ENCODE assay signal across 16 cellular contexts in the genomic region with DNA sequence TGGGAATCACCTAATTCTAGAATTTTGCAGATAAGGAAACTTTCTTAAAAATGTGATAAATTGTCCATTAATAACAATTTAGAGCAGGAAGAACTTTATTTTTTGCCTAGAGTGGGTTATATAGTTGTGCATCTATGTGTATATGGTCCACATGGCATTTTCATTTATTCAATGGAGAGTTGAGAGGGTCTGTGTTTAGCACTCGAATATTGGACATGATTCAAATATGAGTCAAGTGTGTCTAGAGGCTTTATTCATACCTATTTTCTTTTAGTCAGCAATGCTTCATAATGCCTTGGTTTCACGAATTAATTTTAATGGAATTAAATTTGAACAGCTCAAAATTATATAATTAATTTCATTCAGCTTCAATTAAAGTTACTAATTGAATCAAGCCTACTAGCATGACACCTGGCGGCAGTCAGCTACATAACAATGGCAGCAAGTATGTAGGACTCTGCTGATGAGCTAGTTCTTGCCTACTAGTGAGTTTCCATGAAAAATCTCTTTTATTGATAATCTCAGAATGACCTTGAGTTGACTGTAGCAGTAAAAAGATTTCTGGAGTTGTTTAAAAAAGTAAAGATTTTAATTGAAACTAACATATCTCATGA. TPM values are rescaled to one million over a fixed set of nuclear protein-coding genes. Genes with fewer than 3 reads are reported as not detected.
DNase-seq lines count a peak whose midpoint lies in the region; ATAC-seq and TF ChIP-seq lines count a peak whose summit lies in the region.
"Had no signal": no experiment of that assay in that cellular context is flagged by ENCODE, and none has a peak within 500 bp of the region (broad histone marks: within the 10 kb centered on the region; RNA-seq: fewer than 3 reads in every experiment).

No MANE protein-coding gene starts in this region.

- in situ Hi-C loops in GM13977 (cut with MboI; ENCODE audit: low pct_unique_long_range_greater_than_20kb, low sequenced_read_pairs, unreplicated experiment): no loop called here
- in situ Hi-C loops in brain microvascular endothelial cell (cut with HindIII; ENCODE audit: low pct_ligation_motif_present, low sequenced_read_pairs): no loop called here

- H4K20me1 ChIP-seq in DOHH2 (ENCODE audit: control insufficient read depth, insufficient read depth, low read depth, low read length) (no peaks in the 10 kb centered on the region), MM.1S (ENCODE audit: insufficient read depth, low read length) (no peaks in the 10 kb centered on the region)

- WGBS in testis, 2 donors: 86 to 88% methylated on average over 3 of the region's 3 CpGs

- H3K9me2 ChIP-seq in DOHH2 (replicated peaks; ENCODE audit: control insufficient read depth, low read length): no peaks in the 10 kb centered on the region
- H3K9me2 ChIP-seq in MM.1S (replicated peaks; ENCODE audit: insufficient read depth, low read length): no peaks in the 10 kb centered on the region

- TF ChIP-seq POLR2A in testis (IDR thresholded peaks at IDR 0.05): no peak

- CTCF ChIA-PET in Calu3 (lab: Charles Lee): no interaction called here

- H3F3A ChIP-seq in DOHH2 (ENCODE audit: control insufficient read depth, insufficient read depth) (no peaks in the 10 kb centered on the region), MM.1S (ENCODE audit: insufficient read depth, low read length) (no peaks in the 10 kb centered on the region)

- no peak overlapping the region for H3K4me3 ChIP-seq in DOHH2 (ENCODE audit: low read length)
- H3K4me3 ChIP-seq in MM.1S (ENCODE audit: low read length): no peak overlapping the region
- no peak overlapping the region for H3K4me3 ChIP-seq in brain microvascular endothelial cell (ENCODE audit: low read depth, low read length)
- no peak overlapping the region for H3K4me3 ChIP-seq in testis
- H3K4me3 ChIP-seq: dorsolateral prefrontal cortex, gastroesophageal sphincter, right atrium auricular region, thoracic aorta had no signal

- no peak overlapping the region for H2AFZ ChIP-seq in MM.1S (ENCODE audit: low read length)

- no peaks in the 10 kb centered on the region for H3K36me3 Mint-ChIP-seq in Calu3 (ENCODE audit: insufficient read depth, unreplicated experiment)
- H3K36me3 Mint-ChIP-seq in activated CD4-positive, alpha-beta T cell treated with anti-CD3 and anti-CD28 coated beads, Interleukin-2, amount 10 ng/mL, durations not matched to agents 24 days and 14 days (ENCODE audit: low read depth): peaks cover 65% of the 10 kb centered on the region

- H3K9me3 ChIP-seq in DOHH2 (ENCODE audit: control insufficient read depth, insufficient read depth, low read length): no peaks in the 10 kb centered on the region
- no peaks in the 10 kb centered on the region for H3K9me3 ChIP-seq in MM.1S (replicated peaks; ENCODE audit: insufficient read depth, low read length)
- H3K9me3 ChIP-seq in testis: no peaks in the 10 kb centered on the region
- H3K9me3 ChIP-seq: gastroesophageal sphincter, right atrium auricular region, thoracic aorta had no signal

- BruUV-seq in Calu3 (replicated peaks; lab: Mats Ljungman, UMichigan): no TSS peak

- no peaks in the 10 kb centered on the region for H3K4me1 Mint-ChIP-seq in Calu3 (ENCODE audit: low read depth, unreplicated experiment)
- H3K4me1 Mint-ChIP-seq in activated CD4-positive, alpha-beta T cell treated with anti-CD3 and anti-CD28 coated beads, Interleukin-2, amount 10 ng/mL, durations not matched to agents 24 days and 14 days: peaks cover 43% of the 10 kb centered on the region

- no peak overlapping the region for H3K9ac ChIP-seq in MM.1S (ENCODE audit: low read length)

- TF ChIP-seq CTCF in DOHH2 (IDR thresholded peaks at IDR 0.05; ENCODE audit: low read depth, low read length, poor library complexity, severe bottlenecking): peak; percentile 69
- TF ChIP-seq CTCF in GM13977 (IDR thresholded peaks at IDR 0.05; ENCODE audit: extremely low read depth, insufficient read depth, missing control alignments): peak; percentile 45
- peak; percentile 17; the same call in 1 of the 2 replicates for TF ChIP-seq CTCF in MM.1S (IDR thresholded peaks at IDR 0.05; ENCODE audit: low read length)
- peak; percentile 22 for TF ChIP-seq CTCF in brain microvascular endothelial cell (IDR thresholded peaks at IDR 0.05; ENCODE audit: low read depth, low read length, missing control alignments)
- TF ChIP-seq CTCF in Calu3 (IDR thresholded peaks at IDR 0.05; ENCODE audit: unreplicated experiment): no peak
- no peak for TF ChIP-seq CTCF in testis (IDR thresholded peaks at IDR 0.05)

- H3K4me2 ChIP-seq in DOHH2 (ENCODE audit: low read length) (no peak overlapping the region), MM.1S (ENCODE audit: low read depth, low read length) (no peak overlapping the region)

- H3K79me2 ChIP-seq in DOHH2 (ENCODE audit: control insufficient read depth, low read length) (peaks cover 10% of the 10 kb centered on the region), MM.1S (ENCODE audit: low read length) (peaks cover 97% of the 10 kb centered on the region)

- ATAC-seq in HG03439 (IDR thresholded peaks at IDR 0.05; ENCODE audit: unreplicated experiment): no peak
- ATAC-seq: activated CD8-positive, alpha-beta memory T cell treated with anti-CD3 and anti-CD28 coated beads, Interleukin-2, amount 10 ng/mL, durations not matched to agents 7 days and 5 days; gastroesophageal sphincter had no signal

- peaks cover 7% of the 10 kb centered on the region for H3K4me1 ChIP-seq in DOHH2 (ENCODE audit: control insufficient read depth, low read length)
- H3K4me1 ChIP-seq in MM.1S (ENCODE audit: low read length): peaks cover 11% of the 10 kb centered on the region
- no peaks in the 10 kb centered on the region for H3K4me1 ChIP-seq in testis

- H3K27me3 Mint-ChIP-seq in Calu3 (ENCODE audit: unreplicated experiment): no peaks in the 10 kb centered on the region
- no peaks in the 10 kb centered on the region for H3K27me3 Mint-ChIP-seq in activated CD4-positive, alpha-beta T cell treated with anti-CD3 and anti-CD28 coated beads, Interleukin-2, amount 10 ng/mL, durations not matched to agents 24 days and 14 days
- H3K27me3 Mint-ChIP-seq: activated CD8-positive, alpha-beta memory T cell treated with anti-CD3 and anti-CD28 coated beads, Interleukin-2, amount 10 ng/mL, durations not matched to agents 7 days and 5 days had no signal

- H3K36me3 ChIP-seq in DOHH2 (ENCODE audit: control insufficient read depth, low read length): peaks cover 3% of the 10 kb centered on the region; the same call in 1 of the 2 replicates
- H3K36me3 ChIP-seq in MM.1S (replicated peaks; ENCODE audit: insufficient read depth, low read length): peaks cover 7% of the 10 kb centered on the region; the same call in 1 of the 2 replicates
- no peaks in the 10 kb centered on the region for H3K36me3 ChIP-seq in brain microvascular endothelial cell (replicated peaks)
- H3K36me3 ChIP-seq in testis (ENCODE audit: low read depth, missing control alignments): no peaks in the 10 kb centered on the region
- H3K36me3 ChIP-seq: gastroesophageal sphincter, right atrium auricular region, thoracic aorta had no signal

- intact Hi-C loops in Calu3 (cut with micrococcal nuclease; ENCODE audit: unreplicated experiment): no loop called here
- intact Hi-C loops in activated CD4-positive, alpha-beta T cell treated with anti-CD3 and anti-CD28 coated beads, Interleukin-2, amount 10 ng/mL, durations not matched to agents 24 days and 14 days (cut with micrococcal nuclease): no loop called here
- intact Hi-C loops in testis (cut with DNase I; ENCODE audit: low total_unique reads): no loop called here

- DNase-seq in GM13977 (ENCODE audit: low spot score) (no peak), MM.1S (no peak), brain microvascular endothelial cell (no peak), Calu3 (no peak), testis (no peak)
- DNase-seq in activated CD4-positive, alpha-beta T cell treated with anti-CD3 and anti-CD28 coated beads, Interleukin-2, amount 10 ng/mL, durations not matched to agents 24 days and 14 days: no peak
- DNase-seq: activated CD8-positive, alpha-beta memory T cell treated with anti-CD3 and anti-CD28 coated beads, Interleukin-2, amount 10 ng/mL, durations not matched to agents 7 days and 5 days; amniotic stem cell; dorsolateral prefrontal cortex; NCI-H1436; SW 1271 had no signal

- no peaks in the 10 kb centered on the region for H3K27me3 ChIP-seq in DOHH2 (ENCODE audit: control insufficient read depth, low read length)
- H3K27me3 ChIP-seq in MM.1S (replicated peaks; ENCODE audit: insufficient read depth, low read length): no peaks in the 10 kb centered on the region
- no peaks in the 10 kb centered on the region for H3K27me3 ChIP-seq in brain microvascular endothelial cell (replicated peaks)
- no peaks in the 10 kb centered on the region for H3K27me3 ChIP-seq in testis
- H3K27me3 ChIP-seq: dorsolateral prefrontal cortex, gastroesophageal sphincter, right atrium auricular region had no signal

- H3K4me3 Mint-ChIP-seq in Calu3 (ENCODE audit: low read depth, unreplicated experiment): no peak overlapping the region
- H3K4me3 Mint-ChIP-seq in activated CD4-positive, alpha-beta T cell treated with anti-CD3 and anti-CD28 coated beads, Interleukin-2, amount 10 ng/mL, durations not matched to agents 24 days and 14 days: no peak overlapping the region
- H3K4me3 Mint-ChIP-seq: activated CD8-positive, alpha-beta memory T cell treated with anti-CD3 and anti-CD28 coated beads, Interleukin-2, amount 10 ng/mL, durations not matched to agents 7 days and 5 days had no signal

- H3K9me3 Mint-ChIP-seq in Calu3 (ENCODE audit: low read depth, unreplicated experiment): no peaks in the 10 kb centered on the region
- peaks cover 8% of the 10 kb centered on the region for H3K9me3 Mint-ChIP-seq in activated CD4-positive, alpha-beta T cell treated with anti-CD3 and anti-CD28 coated beads, Interleukin-2, amount 10 ng/mL, durations not matched to agents 24 days and 14 days

- H3K27ac ChIP-seq in DOHH2 (ENCODE audit: low read depth, low read length) (no peak overlapping the region), MM.1S (ENCODE audit: low read length) (no peak overlapping the region), brain microvascular endothelial cell (no peak overlapping the region), testis (no peak overlapping the region)
- H3K27ac ChIP-seq: dorsolateral prefrontal cortex, gastroesophageal sphincter, right atrium auricular region, thoracic aorta had no signal

- no peak overlapping the region for H3K27ac Mint-ChIP-seq in Calu3 (ENCODE audit: unreplicated experiment)
- H3K27ac Mint-ChIP-seq in activated CD4-positive, alpha-beta T cell treated with anti-CD3 and anti-CD28 coated beads, Interleukin-2, amount 10 ng/mL, durations not matched to agents 24 days and 14 days: no peak overlapping the region
- H3K27ac Mint-ChIP-seq: activated CD8-positive, alpha-beta memory T cell treated with anti-CD3 and anti-CD28 coated beads, Interleukin-2, amount 10 ng/mL, durations not matched to agents 7 days and 5 days had no signal

RNA-seq across cellular contexts. Expression of gene MDFIC, which starts 17.7 kb away (rescaled TPM):
- total RNA-seq in Calu3 (2022): 12.5 and 13.0 TPM in 2 replicates
- 172 and 175 TPM in 2 replicates for total RNA-seq in activated CD4-positive, alpha-beta T cell treated with anti-CD3 and anti-CD28 coated beads, Interleukin-2, amount 10 ng/mL, durations not matched to agents 24 days and 14 days
- total RNA-seq in testis: 1 to 10 TPM; 5.8 to 6.1 TPM
- polyA plus RNA-seq in testis (ENCODE audit: insufficient read depth, low read depth, low replicate concordance): 7.6 TPM

Comparison
In these comparisons a context has a peak if more than half of its experiments do, and no peak if none do; other contexts are left out.
1. CTCF ChIP-seq: peak in DOHH2 (single experiment), GM13977 (single experiment), MM.1S (single experiment) and brain microvascular endothelial cell (single experiment); none in Calu3 (single experiment) and testis (0 of 3).
2. RNA of gene MDFIC, which starts 17.7 kb away (total RNA-seq): 172 to 175 TPM in activated CD4-positive, alpha-beta T cell treated with anti-CD3 and anti-CD28 coated beads, Interleukin-2, amount 10 ng/mL, durations not matched to agents 24 days and 14 days; 12.5 to 13.0 TPM in Calu3 and 5.8 to 6.1 TPM in testis; every median in the first group is over 10 times any median in the second.